19 cellular contexts compared by ENCODE assay signal in the genomic region with DNA sequence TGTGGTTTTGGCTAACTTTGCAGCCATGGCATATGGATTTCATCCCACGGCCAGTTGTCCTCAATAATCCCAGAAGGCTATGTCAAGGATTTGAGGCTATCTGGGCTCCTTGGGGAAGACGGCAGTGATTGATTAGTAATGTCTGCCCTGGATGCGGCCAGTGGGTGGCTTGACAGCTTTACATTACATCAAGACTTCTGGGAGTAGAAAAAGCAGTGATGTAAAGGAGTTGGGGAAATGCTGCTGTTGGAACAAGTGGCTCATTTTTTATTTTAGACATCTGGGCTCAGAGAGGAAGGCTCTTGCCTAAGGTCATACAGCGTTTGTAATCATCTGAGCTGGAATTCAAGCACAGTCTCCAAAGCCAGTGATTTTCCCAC.
DNase-seq lines count a peak whose midpoint lies in the region; ATAC-seq, FAIRE-seq and TF ChIP-seq lines count a peak whose summit lies in the region.
"Had no signal": no experiment of that assay in that cellular context is flagged by ENCODE, and none has a peak within 500 bp of the region (broad histone marks: within the 10 kb centered on the region; RNA-seq: fewer than 3 reads in every experiment).

No MANE protein-coding gene starts in this region.

- peaks cover 0 to under 1% of the 10 kb centered on the region in 2 experiments; a peak in 1 of 5 replicates for H3K4me1 ChIP-seq in K562 (replicated peaks in 1 of 2; ENCODE audit: control insufficient read depth in 2 of 2, insufficient read depth in 2 of 2, low read length in 2 of 2)
- H3K4me1 ChIP-seq in liver (ENCODE audit: control insufficient read depth in 4 of 4, insufficient read depth in 4 of 4, low read length in 3 of 4), result peaks cover 5 to 58% (median 46%) of the 10 kb centered on the region in 4 donors

- H3K9ac ChIP-seq in K562 (ENCODE audit: insufficient read depth in 1 of 2, low read depth in 2 of 2, low read length in 2 of 2) (no peak overlapping the region), liver (ENCODE audit: low read depth in 1 of 2, low read length in 2 of 2) (no peak overlapping the region)
- H3K9ac ChIP-seq: GM23248 had no signal

- TF ChIP-seq CTCF in C4-2B (conservative IDR thresholded peaks at IDR 0.05) (no peak), K562 (IDR thresholded peaks at IDR 0.05 in 2 of 3, conservative IDR thresholded peaks at IDR 0.05 in 1 of 3; ENCODE audit: insufficient read depth in 2 of 3, low read depth in 1 of 3, low read length in 3 of 3) (no peak), liver (IDR thresholded peaks at IDR 0.05; ENCODE audit: low read depth, low read length, missing input control) (no peak)

- BruUV-seq in K562 (replicated peaks; lab: Mats Ljungman, UMichigan), result no TSS peak

- DNase-seq in K562 (ENCODE audit: extremely low read depth in 1 of 4, low spot score in 3 of 4), result no peak
- no peak for DNase-seq in sciatic nerve (ENCODE audit: low spot score)
- no peak for DNase-seq in cardiac septum (ENCODE audit: low spot score)
- no peak for DNase-seq in Ammon's horn (ENCODE audit: low spot score)
- DNase-seq: dermis blood vessel endothelial cell; EL; GM23248; heart right ventricle; islet precursor cell; Karpas-422; NCI-H1417 treated with DMSO at 0.1 percent for 48 hours; NK-92 treated with Interleukin-12 subunit alpha and Interleukin-12 subunit beta, amount 100 ng/mL, for 24 hours; small intestine; WERI-Rb-1 had no signal

- no peaks in the 10 kb centered on the region for H3K9me3 ChIP-seq in K562 (replicated peaks; ENCODE audit: control insufficient read depth, insufficient read depth, low read depth, low read length)
- H3K9me3 ChIP-seq in liver (ENCODE audit: control insufficient read depth in 4 of 4, low read length in 3 of 4), result no peaks in the 10 kb centered on the region
- H3K9me3 ChIP-seq: heart right ventricle had no signal

- no peak overlapping the region for H3K4me3 ChIP-seq in K562
- H3K4me3 ChIP-seq in liver (ENCODE audit: low read depth in 1 of 3, low read length in 3 of 3), result no peak overlapping the region
- H3K4me3 ChIP-seq: GM23248, heart right ventricle had no signal

- H4K20me1 ChIP-seq in K562 (replicated peaks; ENCODE audit: control insufficient read depth, insufficient read depth, low read length), result no peaks in the 10 kb centered on the region

- ATAC-seq in K562 (no peak), sciatic nerve (peak; percentile 23), HG03097 (IDR thresholded peaks at IDR 0.05; ENCODE audit: low FRiP score, unreplicated experiment) (no peak), GM18517 (IDR thresholded peaks at IDR 0.05; ENCODE audit: unreplicated experiment) (no peak)
- ATAC-seq: heart right ventricle, Right ventricle myocardium inferior had no signal

- no peak for FAIRE-seq in K562 (lab: Jason Lieb, UNC)
- FAIRE-seq: small intestine had no signal

- POLR2A ChIA-PET in K562 (lab: Yijun Ruan, JAX), result interaction anchor here (0.9 kb wide), 1 partner anchor 15 kb away, joined by 3 read pairs; no protein-coding TSS in a partner anchor

- 95% methylated on average over 2 of the region's 4 CpGs for WGBS in K562 (ENCODE audit: insufficient coverage, low coverage, missing lambda C conversion rate)
- 57% methylated on average over 4 of the region's 4 CpGs for WGBS in liver

- CTCF ChIA-PET in K562 (lab: Yijun Ruan, JAX; ENCODE audit: low intra/inter-chr PET ratio), result no interaction called here

- no peak for TF ChIP-seq EP300 in K562 (IDR thresholded peaks at IDR 0.05; ENCODE audit: low read length)

- H3K27ac ChIP-seq in C4-2B, result peak overlapping the region; percentile 37
- no peak overlapping the region for H3K27ac ChIP-seq in K562 (ENCODE audit: extremely low read depth, low read depth, low read length)
- H3K27ac ChIP-seq in liver (ENCODE audit: low read depth in 1 of 2, low read length in 2 of 2), result peak overlapping the region; percentile 46 to 83
- H3K27ac ChIP-seq: GM23248, WERI-Rb-1 had no signal

- TF ChIP-seq RAD21 in K562 (CRISPR knock-in tag; conservative IDR thresholded peaks at IDR 0.05 in 1 of 2, IDR thresholded peaks at IDR 0.05 in 1 of 2) (no peak), liver (IDR thresholded peaks at IDR 0.05) (no peak)

- H2AFZ ChIP-seq in K562 (ENCODE audit: low read depth, low read length), result no peak overlapping the region
- H2AFZ ChIP-seq: GM23248 had no signal

- H3K4me2 ChIP-seq in K562 (ENCODE audit: insufficient read depth, low read length), result no peak overlapping the region

- in situ Hi-C loops in K562 (cut with MboI), result no loop called here

- no peaks in the 10 kb centered on the region for H3K27me3 ChIP-seq in K562 (ENCODE audit: control insufficient read depth in 2 of 2, insufficient read depth in 2 of 2, low read length in 2 of 2)
- no peaks in the 10 kb centered on the region for H3K27me3 ChIP-seq in liver (ENCODE audit: control insufficient read depth in 4 of 4, insufficient read depth in 4 of 4, low read length in 3 of 4)
- H3K27me3 ChIP-seq: heart right ventricle had no signal

- H3K36me3 ChIP-seq in K562 (ENCODE audit: control insufficient read depth, insufficient read depth, low read length) (peaks cover 65% of the 10 kb centered on the region; the same call in 2 of the 3 replicates), liver (ENCODE audit: control insufficient read depth in 4 of 4, insufficient read depth in 3 of 4, low read depth in 1 of 4, low read length in 3 of 4) (peaks cover 2 to 37% (median 25%) of the 10 kb centered on the region in 4 donors)

- no peaks in the 10 kb centered on the region for H3K79me2 ChIP-seq in K562 (ENCODE audit: control insufficient read depth, insufficient read depth, low read length)

- no peaks in the 10 kb centered on the region for H3K9me1 ChIP-seq in K562 (ENCODE audit: control insufficient read depth, insufficient read depth, low read length)

- intact Hi-C loops in K562 (cut with micrococcal nuclease) (no loop called here), sciatic nerve (cut with DNase I) (no loop called here), cardiac septum (cut with DNase I) (no loop called here)

- TF ChIP-seq POLR2A in K562 (conservative IDR thresholded peaks at IDR 0.05), result no peak

TF ChIP-seq in K562, 482 proteins besides CTCF, POLR2A, EP300 and RAD21:
- peak; percentile 92 for TF ChIP-seq ZNF23 (CRISPR knock-in tag; IDR thresholded peaks at IDR 0.05)
- no peak for TF ChIP-seq TEAD1 (CRISPR knock-in tag; IDR thresholded peaks at IDR 0.05)
- no peak for TF ChIP-seq ZNF561 (CRISPR knock-in tag; conservative IDR thresholded peaks at IDR 0.05)
- TF ChIP-seq, protein P1, sequence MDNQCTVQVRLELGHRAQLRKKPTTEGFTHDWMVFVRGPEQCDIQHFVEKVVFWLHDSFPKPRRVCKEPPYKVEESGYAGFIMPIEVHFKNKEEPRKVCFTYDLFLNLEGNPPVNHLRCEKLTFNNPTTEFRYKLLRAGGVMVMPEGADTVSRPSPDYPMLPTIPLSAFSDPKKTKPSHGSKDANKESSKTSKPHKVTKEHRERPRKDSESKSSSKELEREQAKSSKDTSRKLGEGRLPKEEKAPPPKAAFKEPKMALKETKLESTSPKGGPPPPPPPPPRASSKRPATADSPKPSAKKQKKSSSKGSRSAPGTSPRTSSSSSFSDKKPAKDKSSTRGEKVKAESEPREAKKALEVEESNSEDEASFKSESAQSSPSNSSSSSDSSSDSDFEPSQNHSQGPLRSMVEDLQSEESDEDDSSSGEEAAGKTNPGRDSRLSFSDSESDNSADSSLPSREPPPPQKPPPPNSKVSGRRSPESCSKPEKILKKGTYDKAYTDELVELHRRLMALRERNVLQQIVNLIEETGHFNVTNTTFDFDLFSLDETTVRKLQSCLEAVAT (IDR thresholded peaks at IDR 0.05), result peak in 1 of 2 experiments; percentile 90; a peak in 2 of 4 replicates
- peak; percentile 92 for TF ChIP-seq ZBTB17 (CRISPR knock-in tag; IDR thresholded peaks at IDR 0.05)
- TF ChIP-seq RUNX1 (IDR thresholded peaks at IDR 0.05; ENCODE audit: low read depth), result no peak

TF ChIP-seq in liver, 16 proteins besides CTCF, POLR2A, EP300 and RAD21:
- no peak for TF ChIP-seq SP1 (IDR thresholded peaks at IDR 0.05)
- no peak for TF ChIP-seq FOXA1 (IDR thresholded peaks at IDR 0.05)
- no peak for TF ChIP-seq FOXA2 (IDR thresholded peaks at IDR 0.05)
- TF ChIP-seq JUND (IDR thresholded peaks at IDR 0.05), result no peak
- TF ChIP-seq RXRA (IDR thresholded peaks at IDR 0.05), result no peak
TF ChIP-seq in liver: peak in this region for 0.
